12 cellular contexts compared by ENCODE assay signal in the genomic region with DNA sequence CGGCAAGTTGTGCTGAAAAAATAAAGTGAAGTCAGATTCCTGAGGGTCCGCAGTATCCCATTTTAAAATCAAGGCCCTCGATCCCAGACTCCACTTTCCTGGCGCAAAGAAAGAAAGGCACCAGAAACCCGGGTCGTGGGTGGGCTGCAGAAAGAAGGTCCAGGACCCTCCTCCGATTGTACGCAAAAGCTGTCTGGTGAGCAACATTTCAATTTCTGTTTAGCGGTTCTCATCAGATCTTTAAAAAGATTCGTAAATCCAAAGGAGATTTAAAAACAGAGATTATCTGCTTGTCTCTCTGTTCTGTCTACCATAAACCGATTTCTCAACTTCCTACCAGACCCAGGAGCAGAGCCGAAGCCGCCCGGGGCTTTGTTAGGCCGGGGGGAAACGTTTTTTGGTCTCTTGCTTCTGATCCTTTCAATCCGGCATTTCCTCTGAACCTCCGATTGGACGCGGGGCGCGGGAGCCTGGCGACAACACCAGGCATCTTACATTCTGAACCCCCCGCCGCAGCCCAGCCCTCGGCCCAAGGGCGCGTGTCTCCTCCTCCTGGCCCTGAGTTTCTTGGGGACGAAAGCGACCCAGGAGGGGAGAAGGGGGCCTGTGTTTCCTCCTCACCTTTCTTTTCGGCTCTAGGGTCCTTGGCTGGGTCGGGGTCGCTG. TPM values are rescaled to one million over a fixed set of nuclear protein-coding genes. Genes with fewer than 3 reads are reported as not detected.
A peak's percentile ranks its signal among the peaks of the same experiment; 100 is the strongest.
DNase-seq lines count a peak whose midpoint lies in the region; ATAC-seq, FAIRE-seq and TF ChIP-seq lines count a peak whose summit lies in the region.
"Had no signal": no experiment of that assay in that cellular context is flagged by ENCODE, and none has a peak within 500 bp of the region (broad histone marks: within the 10 kb centered on the region; RNA-seq: fewer than 3 reads in every experiment).

No MANE protein-coding gene starts in this region.

- H2BK120ac ChIP-seq in mesenchymal stem cell (ENCODE audit: low read depth, low read length) = peak overlapping the region; percentile 50

- peak overlapping the region; percentile 12 for H2BK15ac ChIP-seq in mesenchymal stem cell (ENCODE audit: low read depth, poor library complexity, severe bottlenecking)

- H3K27ac Mint-ChIP-seq in Calu3 (ENCODE audit: unreplicated experiment) = no peak overlapping the region
- H3K27ac Mint-ChIP-seq in activated CD8-positive, alpha-beta T cell treated with anti-CD3 and anti-CD28 coated beads, Interleukin-2, amount 10 ng/mL, durations not matched to agents 7 days and 5 days = no peak overlapping the region

- no peaks in the 10 kb centered on the region for H3K36me3 ChIP-seq in mesenchymal stem cell (ENCODE audit: control insufficient read depth in 1 of 2, insufficient read depth in 2 of 2, low read depth in 1 of 2, low read length in 2 of 2)
- H3K36me3 ChIP-seq: stomach had no signal

- intact Hi-C loops in Calu3 (cut with micrococcal nuclease; ENCODE audit: unreplicated experiment) = no loop called here

- H3K4ac ChIP-seq in mesenchymal stem cell (ENCODE audit: low read depth in 1 of 2, low read length in 2 of 2) = peak overlapping the region; percentile 62 to 79

- peak overlapping the region; percentile 87 to 89 for H3K18ac ChIP-seq in mesenchymal stem cell (ENCODE audit: low read depth in 1 of 2, low read length in 2 of 2)

- FAIRE-seq in A549 (lab: Jason Lieb, UNC) = no peak
- FAIRE-seq: bronchial epithelial cell had no signal

- H3K4me3 ChIP-seq in A549 = peak overlapping the region; percentile 62
- H3K4me3 ChIP-seq in mesenchymal stem cell (ENCODE audit: insufficient read depth in 1 of 2, low read depth in 1 of 2, low read length in 2 of 2) = peak overlapping the region in 1 of 2 experiments; percentile 26

- H3K4me1 ChIP-seq in A549 (peaks cover 8% of the 10 kb centered on the region; the same call in 1 of the 3 replicates), mesenchymal stem cell (ENCODE audit: control insufficient read depth, insufficient read depth, low read depth, low read length) (peaks cover 28% of the 10 kb centered on the region)

- no peak for TF ChIP-seq EP300 in A549 (IDR thresholded peaks at IDR 0.05)

- H4K8ac ChIP-seq in mesenchymal stem cell (ENCODE audit: low read length) = no peak overlapping the region

- H3K4me2 ChIP-seq in A549 (peak overlapping the region; percentile 70), mesenchymal stem cell (ENCODE audit: low read length, poor library complexity, severe bottlenecking) (peak overlapping the region; percentile 64)

- CTCF ChIA-PET in A549 (lab: Yijun Ruan, JAX) (interaction anchor here (1.0 to 1.6 kb wide), 3 partner anchors 8 to 522 kb away, joined by 3 to 4 read pairs (median 3); no protein-coding TSS in a partner anchor), Calu3 (lab: Charles Lee) (no interaction called here)
- CTCF ChIA-PET in activated CD8-positive, alpha-beta T cell treated with anti-CD3 and anti-CD28 coated beads, Interleukin-2, amount 10 ng/mL, durations not matched to agents 7 days and 5 days (lab: Charles Lee) = no interaction called here

- H3K27me3 ChIP-seq in mesenchymal stem cell (ENCODE audit: control insufficient read depth in 1 of 2, insufficient read depth in 1 of 2, low read length in 2 of 2) = peaks cover 99 to 100% of the 10 kb centered on the region in 2 experiments

- H3K27ac ChIP-seq in A549 = peak overlapping the region; percentile 80 to 95
- H3K27ac ChIP-seq in mesenchymal stem cell (ENCODE audit: low read length, poor library complexity, severe bottlenecking) = no peak overlapping the region
- H3K27ac ChIP-seq: stomach had no signal

- 52% methylated on average over 30 of the region's 33 CpGs for WGBS in A549 (ENCODE audit: missing lambda C conversion rate)
- WGBS in mesenchymal stem cell = 2% methylated on average over 33 of the region's 33 CpGs

- H3K9ac ChIP-seq in mesenchymal stem cell (ENCODE audit: low read length) = no peak overlapping the region

- H3K23ac ChIP-seq in mesenchymal stem cell (ENCODE audit: low read length in 2 of 2) = peak overlapping the region; percentile 54 to 85

- H3K9me3 ChIP-seq in A549 (no peaks in the 10 kb centered on the region), mesenchymal stem cell (ENCODE audit: control insufficient read depth, low read length) (no peaks in the 10 kb centered on the region)
- H3K9me3 ChIP-seq: stomach had no signal

- TF ChIP-seq CTCF in A549 (IDR thresholded peaks at IDR 0.05) (no peak), Calu3 (IDR thresholded peaks at IDR 0.05; ENCODE audit: unreplicated experiment) (no peak)

- peaks cover 16% of the 10 kb centered on the region for H3K4me1 Mint-ChIP-seq in Calu3 (ENCODE audit: low read depth, unreplicated experiment)
- peaks cover 32% of the 10 kb centered on the region for H3K4me1 Mint-ChIP-seq in activated CD8-positive, alpha-beta T cell treated with anti-CD3 and anti-CD28 coated beads, Interleukin-2, amount 10 ng/mL, durations not matched to agents 7 days and 5 days (ENCODE audit: low read depth)

- TF ChIP-seq POLR2A in A549 (IDR thresholded peaks at IDR 0.05; ENCODE audit: low read length) = no peak

- H3K36me3 Mint-ChIP-seq in Calu3 (ENCODE audit: insufficient read depth, unreplicated experiment) = no peaks in the 10 kb centered on the region
- peaks cover 1% of the 10 kb centered on the region for H3K36me3 Mint-ChIP-seq in activated CD8-positive, alpha-beta T cell treated with anti-CD3 and anti-CD28 coated beads, Interleukin-2, amount 10 ng/mL, durations not matched to agents 7 days and 5 days (ENCODE audit: low read depth)

- H2BK5ac ChIP-seq in mesenchymal stem cell (ENCODE audit: low read depth, low read length, poor library complexity, severe bottlenecking) = no peak overlapping the region

- no peak for TF ChIP-seq RAD21 in A549 (conservative IDR thresholded peaks at IDR 0.05 in 1 of 2, IDR thresholded peaks at IDR 0.05 in 1 of 2)

- BruUV-seq in Calu3 (replicated peaks; lab: Mats Ljungman, UMichigan) = no TSS peak

- no peaks in the 10 kb centered on the region for H3K9me3 Mint-ChIP-seq in Calu3 (ENCODE audit: low read depth, unreplicated experiment)
- H3K9me3 Mint-ChIP-seq in activated CD8-positive, alpha-beta T cell treated with anti-CD3 and anti-CD28 coated beads, Interleukin-2, amount 10 ng/mL, durations not matched to agents 7 days and 5 days (ENCODE audit: insufficient read depth) = no peaks in the 10 kb centered on the region

- H4K91ac ChIP-seq in mesenchymal stem cell (ENCODE audit: low read length) = peak overlapping the region; percentile 31

- no peak overlapping the region for H2AK5ac ChIP-seq in mesenchymal stem cell (ENCODE audit: low read length, severe bottlenecking)

- DNase-seq in A549 (ENCODE audit: low read depth in 1 of 2, low spot score in 1 of 2) = peak in 1 of 2 experiments; percentile 42
- DNase-seq in Calu3 = no peak
- no peak for DNase-seq in activated CD8-positive, alpha-beta T cell treated with anti-CD3 and anti-CD28 coated beads, Interleukin-2, amount 10 ng/mL, durations not matched to agents 7 days and 5 days
- peak; percentile 57 for DNase-seq in mesenchymal stem cell
- DNase-seq in NCI-H2227 treated with DMSO at 0.1 percent for 48 hours (lab: John Stamatoyannopoulos, UW) = no peak
- no peak for DNase-seq in stimulated activated CD4-positive, alpha-beta T cell treated with anti-CD3 and anti-CD28 coated beads, Interleukin-4, amount 100 ng/mL, for 24 hours
- DNase-seq: stomach had no signal

- H3K79me1 ChIP-seq in mesenchymal stem cell (replicated peaks; ENCODE audit: low read length, poor library complexity, severe bottlenecking) = no peaks in the 10 kb centered on the region

- H3K27me3 Mint-ChIP-seq in Calu3 (ENCODE audit: unreplicated experiment) = peaks cover 100% of the 10 kb centered on the region
- H3K27me3 Mint-ChIP-seq in activated CD8-positive, alpha-beta T cell treated with anti-CD3 and anti-CD28 coated beads, Interleukin-2, amount 10 ng/mL, durations not matched to agents 7 days and 5 days (ENCODE audit: low read depth) = peaks cover 89% of the 10 kb centered on the region

- POLR2A ChIA-PET in A549 (lab: Yijun Ruan, JAX) = interaction anchor here (1.2 kb wide), 1 partner anchor 251 kb away, joined by 3 read pairs; the partner anchor contains the start of gene ATP6V0E1
- POLR2A ChIA-PET in activated CD8-positive, alpha-beta T cell treated with anti-CD3 and anti-CD28 coated beads, Interleukin-2, amount 10 ng/mL, durations not matched to agents 7 days and 5 days (lab: Charles Lee) = interaction anchor here (0.6 kb wide), 1 partner anchor 93 kb away, joined by 3 read pairs; no protein-coding TSS in a partner anchor

- no peak overlapping the region for H2BK12ac ChIP-seq in mesenchymal stem cell (ENCODE audit: low read length in 2 of 2)

- peak overlapping the region in 1 of 2 experiments; percentile 46 for H3K14ac ChIP-seq in mesenchymal stem cell (ENCODE audit: low read length in 2 of 2)

- H3K4me3 Mint-ChIP-seq in Calu3 (ENCODE audit: low read depth, unreplicated experiment) = peak overlapping the region; percentile 64
- H3K4me3 Mint-ChIP-seq in activated CD8-positive, alpha-beta T cell treated with anti-CD3 and anti-CD28 coated beads, Interleukin-2, amount 10 ng/mL, durations not matched to agents 7 days and 5 days = peak overlapping the region; percentile 12

- ATAC-seq in A549 (peak; percentile 22 to 60; a peak in 3 of 6 replicates), HG02798 (IDR thresholded peaks at IDR 0.05; ENCODE audit: poor library complexity, unreplicated experiment) (no peak), GM19455 (IDR thresholded peaks at IDR 0.05; ENCODE audit: unreplicated experiment) (no peak)
- no peak for ATAC-seq in activated CD8-positive, alpha-beta T cell treated with anti-CD3 and anti-CD28 coated beads, Interleukin-2, amount 10 ng/mL, durations not matched to agents 7 days and 5 days

- H2AFZ ChIP-seq in mesenchymal stem cell (ENCODE audit: low read depth, low read length) = no peak overlapping the region

TF ChIP-seq in A549, 52 proteins besides CTCF, POLR2A, EP300 and RAD21:
- no peak for TF ChIP-seq CBX8 (IDR thresholded peaks at IDR 0.05)
- no peak for TF ChIP-seq TP53 (CRISPR knock-in tag; IDR thresholded peaks at IDR 0.05)
- TF ChIP-seq MAFK (IDR thresholded peaks at IDR 0.05; ENCODE audit: partially characterized antibody) = no peak

RNA-seq across cellular contexts. Expression of gene NKX2-5, which starts 0.7 kb away (rescaled TPM):
- polyA plus RNA-seq in A549 (2011; rRNA removed) (3.1 and 4.0 TPM in 2 replicates), A549 (2017; fragmentation: RNase III; extraction: RNeasy Plus Mini Kit Qiagen cat#74134 plus additional on column Dnase treatment) (10.2 to 10.9 TPM (median 10.8 TPM) in 3 replicates)
- 18.4 and 27.2 TPM in 2 replicates for polyA plus RNA-seq in A549 (2012; cell fraction: cytosol; rRNA removed)
- 19.4 and 23.9 TPM in 2 replicates for polyA plus RNA-seq in A549 (2012; cell fraction: nucleus; rRNA removed)
- 1.6 and 1.7 TPM in 2 replicates for polyA minus RNA-seq in A549 (2011; rRNA and poly(A)+ RNA removed)
- total RNA-seq in Calu3 (2022) = not detected in 2 replicates
- total RNA-seq in activated CD8-positive, alpha-beta T cell treated with anti-CD3 and anti-CD28 coated beads, Interleukin-2, amount 10 ng/mL, durations not matched to agents 7 days and 5 days = not detected
- polyA plus RNA-seq in mesenchymal stem cell (2013, experiment 1 of 2) = 46.8 TPM
- 45.4 TPM for polyA plus RNA-seq in mesenchymal stem cell (2013, experiment 2 of 2)
- total RNA-seq: bronchial epithelial cell, lung microvascular endothelial cell, RPMI7951, stomach had no signal

Comparison
In these comparisons a context has a peak if more than half of its experiments do, and no peak if none do; other contexts are left out.
1. ATAC-seq: peak in A549 (2 of 2); none in activated CD8-positive, alpha-beta T cell treated with anti-CD3 and anti-CD28 coated beads, Interleukin-2, amount 10 ng/mL, durations not matched to agents 7 days and 5 days (single experiment), HG02798 (single experiment) and GM19455 (single experiment).